In genomic region chr17:78351449-78352006, GRCh38 we compare ENCODE assay signal across 9 cellular contexts. TPM values are rescaled to one million over a fixed set of nuclear protein-coding genes. Genes with fewer than 3 reads are reported as not detected.
DNase-seq lines count a peak whose midpoint lies in the region; ATAC-seq and TF ChIP-seq lines count a peak whose summit lies in the region.
"Had no signal": no experiment of that assay in that cellular context is flagged by ENCODE, and none has a peak within 500 bp of the region (broad histone marks: within the 10 kb centered on the region; RNA-seq: fewer than 3 reads in every experiment).

No MANE protein-coding gene starts in this region.

- peaks cover 77% of the 10 kb centered on the region for H3K4me1 Mint-ChIP-seq in activated naive CD4-positive, alpha-beta T cell treated with anti-CD3 and anti-CD28 coated beads, Interleukin-2, amount 10 ng/mL, durations not matched to agents 7 days and 5 days

- H3K27ac ChIP-seq in mammary epithelial cell (ENCODE audit: insufficient read depth, low read depth, low read length) (peak overlapping the region; percentile 83), smooth muscle cell (ENCODE audit: low read depth) (peak overlapping the region; percentile 91)

- H3K9me3 ChIP-seq in mammary epithelial cell (replicated peaks; ENCODE audit: insufficient read depth, low read length) (no peaks in the 10 kb centered on the region), smooth muscle cell (replicated peaks; ENCODE audit: low read depth) (no peaks in the 10 kb centered on the region)

- H3K4me2 ChIP-seq in mammary epithelial cell (ENCODE audit: insufficient read depth, low read depth, low read length) (peak overlapping the region; percentile 81), smooth muscle cell (peak overlapping the region; percentile 78)

- no peak overlapping the region for H3K27ac Mint-ChIP-seq in activated naive CD4-positive, alpha-beta T cell treated with anti-CD3 and anti-CD28 coated beads, Interleukin-2, amount 10 ng/mL, durations not matched to agents 7 days and 5 days

- peaks cover 20% of the 10 kb centered on the region for H3K27me3 Mint-ChIP-seq in activated naive CD4-positive, alpha-beta T cell treated with anti-CD3 and anti-CD28 coated beads, Interleukin-2, amount 10 ng/mL, durations not matched to agents 7 days and 5 days
- H3K27me3 Mint-ChIP-seq: activated naive CD8-positive, alpha-beta T cell had no signal

- peak overlapping the region; percentile 66 for H3K4me3 Mint-ChIP-seq in activated naive CD4-positive, alpha-beta T cell treated with anti-CD3 and anti-CD28 coated beads, Interleukin-2, amount 10 ng/mL, durations not matched to agents 7 days and 5 days

- intact Hi-C loops in mammary epithelial cell (cut with micrococcal nuclease) = loop anchor here (1.0 kb wide), 1 partner anchor 8 kb away; no protein-coding TSS in a partner anchor

- peaks cover 36% of the 10 kb centered on the region for H3F3A ChIP-seq in smooth muscle cell (ENCODE audit: low read depth)

- H3K36me3 ChIP-seq in mammary epithelial cell (ENCODE audit: insufficient read depth, low read length) = no peaks in the 10 kb centered on the region
- no peaks in the 10 kb centered on the region for H3K36me3 ChIP-seq in smooth muscle cell (ENCODE audit: low read depth)

- no peak overlapping the region for H3K4me3 ChIP-seq in mammary epithelial cell (replicated peaks in 1 of 3; ENCODE audit: insufficient read depth in 1 of 3, low read depth in 2 of 3, low read length in 3 of 3)
- no peak overlapping the region for H3K4me3 ChIP-seq in smooth muscle cell

- H3K4me1 ChIP-seq in mammary epithelial cell (ENCODE audit: insufficient read depth, low read length) (peaks cover 33% of the 10 kb centered on the region), smooth muscle cell (ENCODE audit: low read depth) (peaks cover 27% of the 10 kb centered on the region)

- TF ChIP-seq CTCF in mammary epithelial cell (conservative IDR thresholded peaks at IDR 0.05 in 1 of 2, IDR thresholded peaks at IDR 0.05 in 1 of 2; ENCODE audit: extremely low read depth in 1 of 2, insufficient read depth in 1 of 2, low read depth in 1 of 2, low read length in 2 of 2) = peak in 1 of 2 donors; percentile 41
- no peak for TF ChIP-seq CTCF in smooth muscle cell (IDR thresholded peaks at IDR 0.05; ENCODE audit: borderline replicate concordance, insufficient read depth, poor library complexity, severe bottlenecking)

- BruUV-seq in mammary epithelial cell (replicated peaks; lab: Mats Ljungman, UMichigan) = no TSS peak

- H2AFZ ChIP-seq in mammary epithelial cell (ENCODE audit: low read depth, low read length) = peak overlapping the region; percentile 62
- H2AFZ ChIP-seq in smooth muscle cell (ENCODE audit: low read depth) = no peak overlapping the region

- ATAC-seq in HG03520 (IDR thresholded peaks at IDR 0.05; ENCODE audit: unreplicated experiment) = no peak

- dilution Hi-C loops in mammary epithelial cell (cut with HindIII; ENCODE audit: low sequenced_read_pairs) = no loop called here

- DNase-seq in activated naive CD4-positive, alpha-beta T cell treated with anti-CD3 and anti-CD28 coated beads, Interleukin-2, amount 10 ng/mL, durations not matched to agents 7 days and 5 days = no peak
- DNase-seq in activated naive CD4-positive, alpha-beta T cell (lab: John Stamatoyannopoulos, UW) = no peak
- peak; percentile 98 for DNase-seq in mammary epithelial cell
- DNase-seq in islet precursor cell = peak; percentile 98
- peak; percentile 87 for DNase-seq in smooth muscle cell (lab: John Stamatoyannopoulos, UW; ENCODE audit: unreplicated experiment)
- DNase-seq in NCI-H510A (lab: John Stamatoyannopoulos, UW) = no peak
- DNase-seq in activated CD8-positive, alpha-beta memory T cell treated with anti-CD3 and anti-CD28 coated beads, Interleukin-2, amount 50 U/mL, for 48 hours = no peak

- H3K27me3 ChIP-seq in mammary epithelial cell (ENCODE audit: insufficient read depth, low read length) (no peaks in the 10 kb centered on the region), smooth muscle cell (ENCODE audit: low read depth) (no peaks in the 10 kb centered on the region)

- H4K20me1 ChIP-seq in mammary epithelial cell (ENCODE audit: insufficient read depth, low read length) (no peaks in the 10 kb centered on the region), smooth muscle cell (ENCODE audit: low read depth) (peaks cover 15% of the 10 kb centered on the region)

- WGBS in mammary epithelial cell (ENCODE audit: low coverage, missing lambda C conversion rate) = 0% methylated on average over 12 of the region's 16 CpGs
- 7% methylated on average over 16 of the region's 16 CpGs for WGBS in smooth muscle cell (ENCODE audit: low lambda C conversion rate)

- peaks cover 10% of the 10 kb centered on the region for H3K36me3 Mint-ChIP-seq in activated naive CD4-positive, alpha-beta T cell treated with anti-CD3 and anti-CD28 coated beads, Interleukin-2, amount 10 ng/mL, durations not matched to agents 7 days and 5 days
- H3K36me3 Mint-ChIP-seq: activated naive CD8-positive, alpha-beta T cell had no signal

- H3K79me2 ChIP-seq in mammary epithelial cell (ENCODE audit: insufficient read depth, low read length) = no peaks in the 10 kb centered on the region
- no peaks in the 10 kb centered on the region for H3K79me2 ChIP-seq in smooth muscle cell (ENCODE audit: low read depth)

- CTCF ChIA-PET in activated naive CD4-positive, alpha-beta T cell treated with anti-CD3 and anti-CD28 coated beads, Interleukin-2, amount 10 ng/mL, durations not matched to agents 7 days and 5 days (lab: Charles Lee) = no interaction called here
- CTCF ChIA-PET in mammary epithelial cell (lab: Charles Lee; ENCODE audit: low non-redundant PET) = interaction anchor here (0.6 to 0.7 kb wide), 2 partner anchors 100 to 146 kb away, joined by 3 read pairs; no protein-coding TSS in a partner anchor

- H3K9me3 Mint-ChIP-seq in activated naive CD4-positive, alpha-beta T cell treated with anti-CD3 and anti-CD28 coated beads, Interleukin-2, amount 10 ng/mL, durations not matched to agents 7 days and 5 days = no peaks in the 10 kb centered on the region

- peak overlapping the region; percentile 50 for H3K9ac ChIP-seq in mammary epithelial cell (ENCODE audit: insufficient read depth, low read length)
- H3K9ac ChIP-seq in smooth muscle cell (ENCODE audit: low read depth) = no peak overlapping the region

- in situ Hi-C loops in mammary epithelial cell (cut with MboI; ENCODE audit: low sequenced_read_pairs in 2 of 2) = no loop called here

RNA-seq across cellular contexts. Expression of gene SOCS3, which starts 8.3 kb away (rescaled TPM):
- total RNA-seq in mammary epithelial cell (10 to 100 TPM in 1 of 2 donors, 1 to 10 TPM in 1; 4.3 to 24.7 TPM), smooth muscle cell (116 and 172 TPM in 2 replicates)
- polyA plus RNA-seq in mammary epithelial cell (3.5 TPM), smooth muscle cell (201 and 310 TPM in 2 replicates)
- polyA minus RNA-seq in mammary epithelial cell = 1.8 TPM

RNA-seq across cellular contexts. Expression of gene PGS1, which starts 26.9 kb away (rescaled TPM):
- 10 to 100 TPM; 29.1 to 31.5 TPM for total RNA-seq in mammary epithelial cell
- polyA plus RNA-seq in mammary epithelial cell = 19.8 TPM
- 29.9 TPM for polyA minus RNA-seq in mammary epithelial cell
- total RNA-seq in smooth muscle cell = 29.5 and 29.9 TPM in 2 replicates
- 22.6 and 37.8 TPM in 2 replicates for polyA plus RNA-seq in smooth muscle cell

Comparison
In these comparisons a context has a peak if more than half of its experiments do, and no peak if none do; other contexts are left out.
1. DNase-seq: peak in mammary epithelial cell (single experiment), islet precursor cell (single experiment) and smooth muscle cell (single experiment); none in activated naive CD4-positive, alpha-beta T cell treated with anti-CD3 and anti-CD28 coated beads, Interleukin-2, amount 10 ng/mL, durations not matched to agents 7 days and 5 days (single experiment), activated naive CD4-positive, alpha-beta T cell (0 of 4), NCI-H510A (single experiment) and activated CD8-positive, alpha-beta memory T cell treated with anti-CD3 and anti-CD28 coated beads, Interleukin-2, amount 50 U/mL, for 48 hours (single experiment).